ENCODE assay signal across 1 cellular context in genomic region chr12:32104572-32105355, GRCh38.
TF ChIP-seq lines count a peak whose summit lies in the region.

No MANE protein-coding gene starts in this region.

TF ChIP-seq in endothelial cell of umbilical vein, 7 proteins besides CTCF, POLR2A, EP300 and RAD21 (continued from another document):
- TF ChIP-seq JUN (IDR thresholded peaks at IDR 0.05; ENCODE audit: borderline replicate concordance, insufficient read depth, insufficient read length, low read depth) (no peak), FOS (IDR thresholded peaks at IDR 0.05; ENCODE audit: borderline replicate concordance, insufficient read depth, low read length) (no peak), MAX (IDR thresholded peaks at IDR 0.05; ENCODE audit: insufficient read depth, insufficient read length) (no peak), GATA2 (IDR thresholded peaks at IDR 0.05; ENCODE audit: insufficient read depth, insufficient read length, low read depth, low read length) (no peak), EZH2 (IDR thresholded peaks at IDR 0.05; ENCODE audit: borderline replicate concordance, low read depth, low read length, severe bottlenecking) (no peak)
